21 cellular contexts compared by ENCODE assay signal in genomic region chr2:217418090-217418489, GRCh38.
A peak's percentile ranks its signal among the peaks of the same experiment; 100 is the strongest.
DNase-seq lines count a peak whose midpoint lies in the region; ATAC-seq and TF ChIP-seq lines count a peak whose summit lies in the region.
"Had no signal": no experiment of that assay in that cellular context is flagged by ENCODE, and none has a peak within 500 bp of the region (broad histone marks: within the 10 kb centered on the region; RNA-seq: fewer than 3 reads in every experiment).

No MANE protein-coding gene starts in this region.

- no peaks in the 10 kb centered on the region for H4K20me1 ChIP-seq in mammary epithelial cell (ENCODE audit: insufficient read depth, low read length)

- in situ Hi-C loops in mammary epithelial cell (cut with MboI; ENCODE audit: low sequenced_read_pairs in 2 of 2) = no loop called here

- no peak overlapping the region for H3K4me2 ChIP-seq in mammary epithelial cell (ENCODE audit: insufficient read depth, low read depth, low read length)

- no peak overlapping the region for H2AFZ ChIP-seq in mammary epithelial cell (ENCODE audit: low read depth, low read length)

- peak; percentile 36; the same call in 2 of the 3 replicates for ATAC-seq in SK-N-SH treated with all-trans-retinoic acid at 6 μM for 48 hours
- ATAC-seq: left lobe of liver, psoas muscle had no signal

- dilution Hi-C loops in mammary epithelial cell (cut with HindIII; ENCODE audit: low sequenced_read_pairs) = no loop called here

- H3K4me1 ChIP-seq in stomach smooth muscle (ENCODE audit: control insufficient read depth, insufficient read depth, low read length) (peaks cover 21% of the 10 kb centered on the region), mammary epithelial cell (ENCODE audit: insufficient read depth, low read length) (no peaks in the 10 kb centered on the region)
- H3K4me1 ChIP-seq: vagina had no signal

- DNase-seq in AG20443 (ENCODE audit: low spot score) (peak; percentile 78), hepatic stellate cell (ENCODE audit: low spot score) (peak; percentile 45), mammary epithelial cell (no peak), DMS79 (lab: John Stamatoyannopoulos, UW) (no peak)
- no peak for DNase-seq in stimulated activated CD4-positive, alpha-beta T cell treated with anti-CD3 and anti-CD28 coated beads, Interleukin-4, amount 100 ng/mL, for 1 hour
- no peak for DNase-seq in activated CD4-positive, CD25-positive, alpha-beta regulatory T cell treated with anti-CD3 and anti-CD28 coated beads, Interleukin-2, amount 50 U/mL, for 72 hours
- DNase-seq: ACHN; activated CD8-positive, alpha-beta memory T cell treated with anti-CD3 and anti-CD28 coated beads, Interleukin-2, amount 50 U/mL, for 48 hours; activated effector memory CD4-positive, alpha-beta T cell treated with Interleukin-2 at 50 U/mL for 16 hours; Kasumi-1; midbrain; NCI-H1048; NCI-H2029 treated with DMSO at 0.1 percent for 48 hours; psoas muscle; small intestine; stimulated activated CD4-positive, alpha-beta T cell treated with anti-CD3 and anti-CD28 coated beads, Interleukin-2, amount 100 ng/mL, for 48 hours had no signal

- H3K9ac ChIP-seq in stomach smooth muscle (ENCODE audit: low read length in 2 of 2) = no peak overlapping the region
- no peak overlapping the region for H3K9ac ChIP-seq in mammary epithelial cell (ENCODE audit: insufficient read depth, low read length)

- no TSS peak for BruUV-seq in mammary epithelial cell (replicated peaks; lab: Mats Ljungman, UMichigan)

- H3K4me3 ChIP-seq in stomach smooth muscle (ENCODE audit: low read length in 2 of 2) (no peak overlapping the region), mammary epithelial cell (replicated peaks in 1 of 3; ENCODE audit: insufficient read depth in 1 of 3, low read depth in 2 of 3, low read length in 3 of 3) (no peak overlapping the region)
- H3K4me3 ChIP-seq: psoas muscle, vagina had no signal

- H3K27me3 ChIP-seq in stomach smooth muscle (ENCODE audit: control insufficient read depth in 1 of 2, insufficient read depth in 2 of 2, low read length in 2 of 2) (no peaks in the 10 kb centered on the region), mammary epithelial cell (ENCODE audit: insufficient read depth, low read length) (no peaks in the 10 kb centered on the region)
- H3K27me3 ChIP-seq: vagina had no signal

- intact Hi-C loops in mammary epithelial cell (cut with micrococcal nuclease) = no loop called here

- no peaks in the 10 kb centered on the region for H3K36me3 ChIP-seq in stomach smooth muscle (ENCODE audit: control insufficient read depth in 2 of 2, insufficient read depth in 2 of 2, low read length in 2 of 2)
- H3K36me3 ChIP-seq in mammary epithelial cell (ENCODE audit: insufficient read depth, low read length) = no peaks in the 10 kb centered on the region
- H3K36me3 ChIP-seq: vagina had no signal

- 96% methylated on average over 3 of the region's 3 CpGs for WGBS in mammary epithelial cell (ENCODE audit: low coverage, missing lambda C conversion rate)

- H3K9me3 ChIP-seq in stomach smooth muscle (ENCODE audit: control insufficient read depth in 2 of 2, low read length in 2 of 2) = no peaks in the 10 kb centered on the region
- H3K9me3 ChIP-seq in mammary epithelial cell (replicated peaks; ENCODE audit: insufficient read depth, low read length) = no peaks in the 10 kb centered on the region
- H3K9me3 ChIP-seq: psoas muscle, vagina had no signal

- CTCF ChIA-PET in mammary epithelial cell (lab: Charles Lee; ENCODE audit: low non-redundant PET) = no interaction called here

- no peaks in the 10 kb centered on the region for H3K79me2 ChIP-seq in mammary epithelial cell (ENCODE audit: insufficient read depth, low read length)

- no peak for TF ChIP-seq CTCF in mammary epithelial cell (conservative IDR thresholded peaks at IDR 0.05 in 1 of 2, IDR thresholded peaks at IDR 0.05 in 1 of 2; ENCODE audit: extremely low read depth in 1 of 2, insufficient read depth in 1 of 2, low read depth in 1 of 2, low read length in 2 of 2)

- H3K27ac ChIP-seq in stomach smooth muscle (ENCODE audit: low read length) (peak overlapping the region; percentile 18), mammary epithelial cell (ENCODE audit: insufficient read depth, low read depth, low read length) (no peak overlapping the region)
- H3K27ac ChIP-seq: psoas muscle, vagina, VCaP had no signal

TF ChIP-seq in SK-N-SH treated with all-trans-retinoic acid at 6 μM for 48 hours, 23 proteins besides CTCF, POLR2A, EP300 and RAD21 (continues in another document):
- TF ChIP-seq CREB5 (CRISPR knock-in tag; IDR thresholded peaks at IDR 0.05; ENCODE audit: low read depth) = no peak
- no peak for TF ChIP-seq SNAI2 (CRISPR knock-in tag; IDR thresholded peaks at IDR 0.05)
- TF ChIP-seq ISL1 (CRISPR knock-in tag; IDR thresholded peaks at IDR 0.05) = no peak
- no peak for TF ChIP-seq ZNF70 (CRISPR knock-in tag; IDR thresholded peaks at IDR 0.05)
- no peak for TF ChIP-seq GLIS3 (CRISPR knock-in tag; IDR thresholded peaks at IDR 0.05)
- TF ChIP-seq, protein P1, sequence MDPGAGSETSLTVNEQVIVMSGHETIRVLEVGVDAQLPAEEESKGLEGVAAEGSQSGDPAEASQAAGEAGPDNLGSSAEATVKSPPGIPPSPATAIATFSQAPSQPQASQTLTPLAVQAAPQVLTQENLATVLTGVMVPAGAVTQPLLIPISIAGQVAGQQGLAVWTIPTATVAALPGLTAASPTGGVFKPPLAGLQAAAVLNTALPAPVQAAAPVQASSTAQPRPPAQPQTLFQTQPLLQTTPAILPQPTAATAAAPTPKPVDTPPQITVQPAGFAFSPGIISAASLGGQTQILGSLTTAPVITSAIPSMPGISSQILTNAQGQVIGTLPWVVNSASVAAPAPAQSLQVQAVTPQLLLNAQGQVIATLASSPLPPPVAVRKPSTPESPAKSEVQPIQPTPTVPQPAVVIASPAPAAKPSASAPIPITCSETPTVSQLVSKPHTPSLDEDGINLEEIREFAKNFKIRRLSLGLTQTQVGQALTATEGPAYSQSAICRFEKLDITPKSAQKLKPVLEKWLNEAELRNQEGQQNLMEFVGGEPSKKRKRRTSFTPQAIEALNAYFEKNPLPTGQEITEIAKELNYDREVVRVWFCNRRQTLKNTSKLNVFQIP (CRISPR knock-in tag; IDR thresholded peaks at IDR 0.05; ENCODE audit: borderline replicate concordance, low read depth) = no peak
- no peak for TF ChIP-seq TCF4 (CRISPR knock-in tag; IDR thresholded peaks at IDR 0.05; ENCODE audit: borderline replicate concordance)
- TF ChIP-seq, protein P2, sequence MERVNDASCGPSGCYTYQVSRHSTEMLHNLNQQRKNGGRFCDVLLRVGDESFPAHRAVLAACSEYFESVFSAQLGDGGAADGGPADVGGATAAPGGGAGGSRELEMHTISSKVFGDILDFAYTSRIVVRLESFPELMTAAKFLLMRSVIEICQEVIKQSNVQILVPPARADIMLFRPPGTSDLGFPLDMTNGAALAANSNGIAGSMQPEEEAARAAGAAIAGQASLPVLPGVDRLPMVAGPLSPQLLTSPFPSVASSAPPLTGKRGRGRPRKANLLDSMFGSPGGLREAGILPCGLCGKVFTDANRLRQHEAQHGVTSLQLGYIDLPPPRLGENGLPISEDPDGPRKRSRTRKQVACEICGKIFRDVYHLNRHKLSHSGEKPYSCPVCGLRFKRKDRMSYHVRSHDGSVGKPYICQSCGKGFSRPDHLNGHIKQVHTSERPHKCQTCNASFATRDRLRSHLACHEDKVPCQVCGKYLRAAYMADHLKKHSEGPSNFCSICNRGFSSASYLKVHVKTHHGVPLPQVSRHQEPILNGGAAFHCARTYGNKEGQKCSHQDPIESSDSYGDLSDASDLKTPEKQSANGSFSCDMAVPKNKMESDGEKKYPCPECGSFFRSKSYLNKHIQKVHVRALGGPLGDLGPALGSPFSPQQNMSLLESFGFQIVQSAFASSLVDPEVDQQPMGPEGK (CRISPR knock-in tag; IDR thresholded peaks at IDR 0.05; ENCODE audit: borderline replicate concordance) = no peak
- no peak for TF ChIP-seq CSDC2 (CRISPR knock-in tag; IDR thresholded peaks at IDR 0.05)
- no peak for TF ChIP-seq RARB (CRISPR knock-in tag; IDR thresholded peaks at IDR 0.05)
- TF ChIP-seq ZFP30 (CRISPR knock-in tag; IDR thresholded peaks at IDR 0.05) = no peak
- TF ChIP-seq, protein P3, sequence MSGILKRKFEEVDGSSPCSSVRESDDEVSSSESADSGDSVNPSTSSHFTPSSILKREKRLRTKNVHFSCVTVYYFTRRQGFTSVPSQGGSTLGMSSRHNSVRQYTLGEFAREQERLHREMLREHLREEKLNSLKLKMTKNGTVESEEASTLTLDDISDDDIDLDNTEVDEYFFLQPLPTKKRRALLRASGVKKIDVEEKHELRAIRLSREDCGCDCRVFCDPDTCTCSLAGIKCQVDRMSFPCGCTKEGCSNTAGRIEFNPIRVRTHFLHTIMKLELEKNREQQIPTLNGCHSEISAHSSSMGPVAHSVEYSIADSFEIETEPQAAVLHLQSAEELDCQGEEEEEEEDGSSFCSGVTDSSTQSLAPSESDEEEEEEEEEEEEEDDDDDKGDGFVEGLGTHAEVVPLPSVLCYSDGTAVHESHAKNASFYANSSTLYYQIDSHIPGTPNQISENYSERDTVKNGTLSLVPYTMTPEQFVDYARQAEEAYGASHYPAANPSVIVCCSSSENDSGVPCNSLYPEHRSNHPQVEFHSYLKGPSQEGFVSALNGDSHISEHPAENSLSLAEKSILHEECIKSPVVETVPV (CRISPR knock-in tag; IDR thresholded peaks at IDR 0.05) = no peak
- TF ChIP-seq PPARA (CRISPR knock-in tag; IDR thresholded peaks at IDR 0.05; ENCODE audit: borderline replicate concordance) = no peak
- no peak for TF ChIP-seq ESRRG (CRISPR knock-in tag; IDR thresholded peaks at IDR 0.05)
- TF ChIP-seq ZC3H10 (CRISPR knock-in tag; IDR thresholded peaks at IDR 0.05) = no peak

Comparison
In these comparisons a context has a peak if more than half of its experiments do, and no peak if none do; other contexts are left out.
1. DNase-seq: peak in AG20443 (single experiment) and hepatic stellate cell (single experiment); none in stimulated activated CD4-positive, alpha-beta T cell treated with anti-CD3 and anti-CD28 coated beads, Interleukin-4, amount 100 ng/mL, for 1 hour (single experiment), mammary epithelial cell (single experiment), DMS79 (single experiment) and activated CD4-positive, CD25-positive, alpha-beta regulatory T cell treated with anti-CD3 and anti-CD28 coated beads, Interleukin-2, amount 50 U/mL, for 72 hours (single experiment).